Comparison of ENCODE assay signal across 1 cellular context in genomic region chr4:52659722-52660261, GRCh38.
TF ChIP-seq lines count a peak whose summit lies in the region.

No MANE protein-coding gene starts in this region.

TF ChIP-seq in HepG2, 621 proteins besides CTCF, POLR2A, EP300 and RAD21 (continued from another document and continues in another):
- TF ChIP-seq REST (IDR thresholded peaks at IDR 0.05; ENCODE audit: borderline replicate concordance in 1 of 2, low read depth in 1 of 2, low read length in 2 of 2): no peak
- no peak for TF ChIP-seq MXI1 (IDR thresholded peaks at IDR 0.05; ENCODE audit: borderline replicate concordance, low read depth, low read length)
- peak; percentile 38; the same call in 1 of the 2 replicates for TF ChIP-seq MYPOP (CRISPR knock-in tag; IDR thresholded peaks at IDR 0.05)
- TF ChIP-seq ZNF264 (CRISPR knock-in tag; IDR thresholded peaks at IDR 0.05): no peak
- no peak for TF ChIP-seq ZNF724P (CRISPR knock-in tag; IDR thresholded peaks at IDR 0.05; ENCODE audit: borderline replicate concordance)
- peak; percentile 61; the same call in 1 of the 2 replicates for TF ChIP-seq ZNF7 (CRISPR knock-in tag; IDR thresholded peaks at IDR 0.05)
- no peak for TF ChIP-seq ZNF790 (CRISPR knock-in tag; IDR thresholded peaks at IDR 0.05; ENCODE audit: borderline replicate concordance)
- no peak for TF ChIP-seq GATAD2A (CRISPR knock-in tag; IDR thresholded peaks at IDR 0.05)
- no peak for TF ChIP-seq TBL1XR1 (IDR thresholded peaks at IDR 0.05; ENCODE audit: borderline replicate concordance, low read length, partially characterized antibody)
- no peak for TF ChIP-seq RERE (CRISPR knock-in tag; IDR thresholded peaks at IDR 0.05; ENCODE audit: low read depth)
- TF ChIP-seq FOXO1 (CRISPR knock-in tag; IDR thresholded peaks at IDR 0.05): 0 out of 2 replicates have a peak, but pooled peaks have one; percentile 4
- 0 out of 2 replicates have a peak, but pooled peaks have one; percentile 7 for TF ChIP-seq PATZ1 (CRISPR knock-in tag; IDR thresholded peaks at IDR 0.05)
- no peak for TF ChIP-seq ZNF496 (CRISPR knock-in tag; IDR thresholded peaks at IDR 0.05; ENCODE audit: insufficient replicate concordance)
- TF ChIP-seq NRL (CRISPR knock-in tag; IDR thresholded peaks at IDR 0.05; ENCODE audit: borderline replicate concordance): no peak
- TF ChIP-seq TSC22D2 (CRISPR knock-in tag; IDR thresholded peaks at IDR 0.05; ENCODE audit: borderline replicate concordance): no peak
- peak; percentile 49; the same call in 1 of the 2 replicates for TF ChIP-seq GABPB1 (CRISPR knock-in tag; IDR thresholded peaks at IDR 0.05)
- TF ChIP-seq NR2C2 (CRISPR knock-in tag; IDR thresholded peaks at IDR 0.05; ENCODE audit: borderline replicate concordance): no peak
- TF ChIP-seq BCLAF1 (IDR thresholded peaks at IDR 0.05): no peak
- no peak for TF ChIP-seq ZNF160 (CRISPR knock-in tag; IDR thresholded peaks at IDR 0.05)
- 0 out of 2 replicates have a peak, but pooled peaks have one; percentile 23 for TF ChIP-seq HOXD1 (CRISPR knock-in tag; IDR thresholded peaks at IDR 0.05)
- TF ChIP-seq WIZ (CRISPR knock-in tag; IDR thresholded peaks at IDR 0.05): no peak
- TF ChIP-seq ZFP37 (CRISPR knock-in tag; IDR thresholded peaks at IDR 0.05; ENCODE audit: borderline replicate concordance): no peak
- no peak for TF ChIP-seq ZNF766 (CRISPR knock-in tag; IDR thresholded peaks at IDR 0.05; ENCODE audit: borderline replicate concordance)
- TF ChIP-seq LCORL (IDR thresholded peaks at IDR 0.05): no peak
- TF ChIP-seq LCORL (CRISPR knock-in tag; IDR thresholded peaks at IDR 0.05): 0 out of 2 replicates have a peak, but pooled peaks have one; percentile 31
- no peak for TF ChIP-seq YY1 (IDR thresholded peaks at IDR 0.05; ENCODE audit: insufficient read depth, insufficient replicate concordance, low read depth, low read length)
- TF ChIP-seq ZBTB38 (CRISPR knock-in tag; IDR thresholded peaks at IDR 0.05): 0 out of 2 replicates have a peak, but pooled peaks have one; percentile 7
- TF ChIP-seq RBM22 (optimal IDR thresholded peaks at IDR 0.05; ENCODE audit: low read length): no peak
- TF ChIP-seq ZFP91 (CRISPR knock-in tag; IDR thresholded peaks at IDR 0.05; ENCODE audit: borderline replicate concordance): no peak; the same call in 1 of the 2 replicates
- no peak for TF ChIP-seq HMGA1 (CRISPR knock-in tag; conservative IDR thresholded peaks at IDR 0.05)
- TF ChIP-seq ZNF512B (CRISPR knock-in tag; IDR thresholded peaks at IDR 0.05; ENCODE audit: borderline replicate concordance): 0 out of 2 replicates have a peak, but pooled peaks have one; percentile 56
- TF ChIP-seq NFE2L2 (IDR thresholded peaks at IDR 0.05; ENCODE audit: low read length): no peak
- TF ChIP-seq ZFY (CRISPR knock-in tag; IDR thresholded peaks at IDR 0.05): peak; percentile 13; the same call in 1 of the 2 replicates
- no peak for TF ChIP-seq ZNF607 (CRISPR knock-in tag; IDR thresholded peaks at IDR 0.05; ENCODE audit: borderline replicate concordance)
- 0 out of 2 replicates have a peak, but pooled peaks have one; percentile 16 for TF ChIP-seq ZNF350 (CRISPR knock-in tag; IDR thresholded peaks at IDR 0.05; ENCODE audit: borderline replicate concordance, low read depth)
- TF ChIP-seq TGIF2 (CRISPR knock-in tag; IDR thresholded peaks at IDR 0.05): no peak
